In genomic region chr20:17968366-17969275, GRCh38 we compare ENCODE assay signal across 8 cellular contexts. TPM values are rescaled to one million over a fixed set of nuclear protein-coding genes. Genes with fewer than 3 reads are reported as not detected.
DNase-seq lines count a peak whose midpoint lies in the region; TF ChIP-seq lines count a peak whose summit lies in the region.

Gene MGME1, plus strand, starts transcription at chr20:17969018. Its CDS starts 842 bp downstream, at chr20:17969860.
Gene SNX5, minus strand, starts transcription at chr20:17968794. Its CDS starts 369 bp downstream, at chr20:17968425.

- DNase-seq in CMK (ENCODE audit: low read depth) (peak; percentile 97), GM20000 (ENCODE audit: low spot score) (peak; percentile 96), HT-29 (ENCODE audit: low spot score) (peak; percentile 99), NOMO-1 (lab: John Stamatoyannopoulos, UW; ENCODE audit: unreplicated experiment in 2 of 2) (peak; percentile 98), lung microvascular endothelial cell (ENCODE audit: low read depth in 2 of 2) (peak; percentile 100)
- peak; percentile 97 to 99 (median 99) for DNase-seq in effector memory CD4-positive, alpha-beta T cell
- DNase-seq in stimulated activated CD4-positive, alpha-beta T cell treated with anti-CD3 and anti-CD28 coated beads, TNF-alpha, amount 100 ng/mL, for 48 hours (ENCODE audit: low read depth in 3 of 3), result peak; percentile 99 to 100 (median 99)

- peaks cover 44% of the 10 kb centered on the region for H3K4me1 ChIP-seq in effector memory CD4-positive, alpha-beta T cell (ENCODE audit: control insufficient read depth, insufficient read depth, low read length, poor library complexity, severe bottlenecking)

- H3K9me3 ChIP-seq in effector memory CD4-positive, alpha-beta T cell (ENCODE audit: control insufficient read depth, low read length), result no peaks in the 10 kb centered on the region

- TF ChIP-seq CTCF in GM20000 (IDR thresholded peaks at IDR 0.05; ENCODE audit: extremely low read depth, missing control alignments), result no peak

- H3K4me3 ChIP-seq in effector memory CD4-positive, alpha-beta T cell (ENCODE audit: insufficient read depth, low read depth, low read length, poor library complexity, severe bottlenecking), result peak within 1 kb of the TSS; percentile 90

- CTCF ChIA-PET in activated CD8-positive, alpha-beta memory T cell treated with anti-CD3 and anti-CD28 coated beads for 36 hours (lab: Charles Lee), result interaction anchor here (0.8 to 2.4 kb wide), 3 partner anchors 12 to 28 kb away, joined by 3 to 7 read pairs (median 4); no protein-coding TSS in a partner anchor

- no peaks in the 10 kb centered on the region for H3K36me3 ChIP-seq in effector memory CD4-positive, alpha-beta T cell (ENCODE audit: control insufficient read depth, insufficient read depth, low read length)

- POLR2A ChIA-PET in activated CD8-positive, alpha-beta memory T cell treated with anti-CD3 and anti-CD28 coated beads for 36 hours (lab: Charles Lee), result interaction anchor here (0.5 to 1.5 kb wide), 4 partner anchors 399 to 548 kb away, joined by 3 to 6 read pairs (median 4); partner anchors contain the start of genes DSTN and DZANK1

- peak within 1 kb of the TSS; percentile 95 for H3K27ac ChIP-seq in effector memory CD4-positive, alpha-beta T cell (ENCODE audit: insufficient read depth, low read length, poor library complexity, severe bottlenecking)

- H3K27me3 ChIP-seq in effector memory CD4-positive, alpha-beta T cell (replicated peaks; ENCODE audit: control insufficient read depth, insufficient read depth, low read length, poor library complexity, severe bottlenecking), result no peaks in the 10 kb centered on the region

RNA-seq across cellular contexts. Expression of gene MGME1, which starts in this region (rescaled TPM):
- total RNA-seq in HT-29 (2014; rRNA removed; shearing (Covaris generic)), result 10.9 and 14.0 TPM in 2 replicates
- 10 to 100 TPM; 29.2 to 30.2 TPM for total RNA-seq in activated CD8-positive, alpha-beta memory T cell treated with anti-CD3 and anti-CD28 coated beads for 36 hours
- total RNA-seq in lung microvascular endothelial cell, result 7.8 and 7.9 TPM in 2 replicates

RNA-seq across cellular contexts. Expression of gene SNX5, which starts in this region (rescaled TPM):
- total RNA-seq in HT-29 (2014; rRNA removed; shearing (Covaris generic)), result 181 and 203 TPM in 2 replicates
- 100 to 1,000 TPM; 205 to 212 TPM for total RNA-seq in activated CD8-positive, alpha-beta memory T cell treated with anti-CD3 and anti-CD28 coated beads for 36 hours
- 40.9 and 54.3 TPM in 2 replicates for total RNA-seq in lung microvascular endothelial cell

Comparison
In these comparisons a context has a peak if more than half of its experiments do, and no peak if none do; other contexts are left out.
1. Peak in every context shown above with its lines: DNase-seq, H3K4me3 ChIP-seq and H3K27ac ChIP-seq.